ENCODE assay signal across 35 cellular contexts in the genomic region with DNA sequence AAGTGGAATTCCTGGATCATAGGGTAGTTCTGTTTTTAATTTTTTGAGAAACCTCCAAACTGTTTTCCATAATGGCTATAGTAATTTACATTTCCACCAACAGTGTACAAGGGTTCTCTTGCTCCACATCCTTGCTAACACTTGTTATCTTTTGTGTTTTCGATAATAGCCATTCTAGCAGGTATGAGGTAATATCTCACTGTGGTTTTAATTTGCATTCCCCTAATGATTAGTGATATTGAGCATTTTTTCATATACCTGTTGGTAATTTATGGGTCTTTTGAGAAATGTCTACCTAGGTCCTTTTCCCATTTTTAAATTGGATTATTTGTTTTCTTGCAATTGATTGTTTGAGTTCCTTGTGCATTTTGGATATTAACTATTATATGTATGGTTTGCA. TPM values are rescaled to one million over a fixed set of nuclear protein-coding genes. Genes with fewer than 3 reads are reported as not detected.
DNase-seq lines count a peak whose midpoint lies in the region; ATAC-seq, FAIRE-seq and TF ChIP-seq lines count a peak whose summit lies in the region.
"Had no signal": no experiment of that assay in that cellular context is flagged by ENCODE, and none has a peak within 500 bp of the region (broad histone marks: within the 10 kb centered on the region; RNA-seq: fewer than 3 reads in every experiment).

No MANE protein-coding gene starts in this region.

- no peak overlapping the region for H3K4me3 Mint-ChIP-seq in T-helper 17 cell
- no peak overlapping the region for H3K4me3 Mint-ChIP-seq in activated CD4-positive, alpha-beta memory T cell treated with anti-CD3 and anti-CD28 coated beads, Interleukin-2, amount 10 ng/mL, durations not matched to agents 7 days and 5 days
- H3K4me3 Mint-ChIP-seq: B cell; CD14-positive monocyte; CD4-positive, alpha-beta T cell; CD4-positive, CD25-positive, alpha-beta regulatory T cell; CD8-positive, alpha-beta memory T cell; CD8-positive, alpha-beta T cell had no signal

- TF ChIP-seq CTCF in GM12878 (IDR thresholded peaks at IDR 0.05 in 2 of 3, conservative IDR thresholded peaks at IDR 0.05 in 1 of 3; ENCODE audit: control insufficient read depth in 2 of 3, extremely low read depth in 1 of 3, insufficient read depth in 1 of 3, low read depth in 3 of 3, low read length in 3 of 3), result no peak

- no peak overlapping the region for H3K27ac ChIP-seq in GM12878 (ENCODE audit: control insufficient read depth, insufficient read depth)
- H3K27ac ChIP-seq: 22Rv1; A549; BLaER1; BLaER1 treated with 17β-estradiol and CSF1 and Interleukin-3, amounts not matched to agents 10 nM and 100 nM; C4-2B had no signal

- H3K9me3 Mint-ChIP-seq in activated CD4-positive, alpha-beta memory T cell treated with anti-CD3 and anti-CD28 coated beads, Interleukin-2, amount 10 ng/mL, durations not matched to agents 7 days and 5 days, result no peaks in the 10 kb centered on the region
- H3K9me3 Mint-ChIP-seq: CD14-positive monocyte; CD4-positive, alpha-beta memory T cell; CD4-positive, alpha-beta T cell; CD4-positive, CD25-positive, alpha-beta regulatory T cell; CD8-positive, alpha-beta memory T cell; CD8-positive, alpha-beta T cell had no signal

- POLR2A ChIA-PET in GM12878 (lab: Charles Lee), result interaction anchor here (0.6 kb wide), 1 partner anchor 20 kb away, joined by 7 read pairs; no protein-coding TSS in a partner anchor
- POLR2A ChIA-PET in activated CD4-positive, alpha-beta memory T cell treated with anti-CD3 and anti-CD28 coated beads, Interleukin-2, amount 10 ng/mL, durations not matched to agents 7 days and 5 days (lab: Charles Lee), result interaction anchor here (0.5 kb wide), 1 partner anchor 20 kb away, joined by 3 read pairs; no protein-coding TSS in a partner anchor

- ATAC-seq in T-helper 17 cell (no peak), GM12878 (peak; percentile 56; the same call in 2 of the 3 replicates), HG03342 (IDR thresholded peaks at IDR 0.05; ENCODE audit: unreplicated experiment) (no peak), HG03469 (IDR thresholded peaks at IDR 0.05; ENCODE audit: unreplicated experiment) (no peak)
- ATAC-seq: A549; CD8-positive, alpha-beta T cell had no signal

- no peaks in the 10 kb centered on the region for H3K4me1 ChIP-seq in GM12878 (ENCODE audit: control insufficient read depth, insufficient read depth, low read length)
- H3K4me1 ChIP-seq: A549, Caco-2 had no signal

- in situ Hi-C loops in GM12878 (cut with MboI), result no loop called here

- 100% methylated on average over 1 of the region's 1 CpG for WGBS in GM12878 (ENCODE audit: insufficient coverage, insufficient replicate concordance, low lambda C conversion rate, missing lambda C conversion rate)

- H3K9me3 ChIP-seq in T-helper 17 cell (ENCODE audit: control insufficient read depth, low read length, poor library complexity, severe bottlenecking) (no peaks in the 10 kb centered on the region), GM12878 (replicated peaks; ENCODE audit: control insufficient read depth, insufficient read depth, low read length) (no peaks in the 10 kb centered on the region)
- H3K9me3 ChIP-seq: A549; BE2C; BLaER1 treated with 17β-estradiol and CSF1 and Interleukin-3, amounts not matched to agents 10 nM and 100 nM; Caco-2 had no signal

- RAD21 ChIA-PET in GM12878 (lab: Charles Lee; ENCODE audit: unreplicated experiment), result no interaction called here

- BruUV-seq in GM12878 (replicated peaks; lab: Mats Ljungman, UMichigan), result no TSS peak

- no peak overlapping the region for H3K4me2 ChIP-seq in GM12878 (ENCODE audit: control insufficient read depth, insufficient read depth)
- H3K4me2 ChIP-seq: A549; BLaER1; BLaER1 treated with 17β-estradiol and CSF1 and Interleukin-3, amounts not matched to agents 10 nM and 100 nM had no signal

- intact Hi-C loops in GM12878 (cut with micrococcal nuclease; ENCODE audit: unreplicated experiment), result no loop called here

- no peak for TF ChIP-seq RAD21 in GM12878 (IDR thresholded peaks at IDR 0.05; ENCODE audit: insufficient read depth, low read depth, low read length)

- FAIRE-seq in GM18507 (lab: Jason Lieb, UNC) (peak; percentile 47), GM12878 (lab: Jason Lieb, UNC) (no peak)
- FAIRE-seq: A204.1, A549, D721Med had no signal

- peaks cover 7% of the 10 kb centered on the region for H3K36me3 Mint-ChIP-seq in T-helper 17 cell (ENCODE audit: low read depth)
- no peaks in the 10 kb centered on the region for H3K36me3 Mint-ChIP-seq in activated CD4-positive, alpha-beta memory T cell treated with anti-CD3 and anti-CD28 coated beads, Interleukin-2, amount 10 ng/mL, durations not matched to agents 7 days and 5 days (ENCODE audit: low read depth)

- H3K27ac Mint-ChIP-seq in T-helper 17 cell, result peak overlapping the region; percentile 37
- H3K27ac Mint-ChIP-seq in activated CD4-positive, alpha-beta memory T cell treated with anti-CD3 and anti-CD28 coated beads, Interleukin-2, amount 10 ng/mL, durations not matched to agents 7 days and 5 days, result no peak overlapping the region
- H3K27ac Mint-ChIP-seq: B cell; CD14-positive monocyte; CD4-positive, alpha-beta T cell; CD8-positive, alpha-beta T cell had no signal

- no peaks in the 10 kb centered on the region for H3K27me3 Mint-ChIP-seq in T-helper 17 cell
- H3K27me3 Mint-ChIP-seq in activated CD4-positive, alpha-beta memory T cell treated with anti-CD3 and anti-CD28 coated beads, Interleukin-2, amount 10 ng/mL, durations not matched to agents 7 days and 5 days, result no peaks in the 10 kb centered on the region
- H3K27me3 Mint-ChIP-seq: B cell; CD4-positive, alpha-beta memory T cell; CD4-positive, alpha-beta T cell; CD4-positive, CD25-positive, alpha-beta regulatory T cell had no signal

- no peak for TF ChIP-seq POLR2A in GM12878 (IDR thresholded peaks at IDR 0.05; ENCODE audit: low read depth, low read length)

- no peaks in the 10 kb centered on the region; a peak in 1 of 4 replicates for H3K36me3 ChIP-seq in GM12878 (ENCODE audit: control insufficient read depth in 2 of 2, insufficient read depth in 2 of 2, low read length in 1 of 2)
- H3K36me3 ChIP-seq: BE2C, BLaER1 had no signal

- H3K4me3 ChIP-seq in GM12878, result no peak overlapping the region
- H3K4me3 ChIP-seq: A549; BLaER1; BLaER1 treated with 17β-estradiol and CSF1 and Interleukin-3, amounts not matched to agents 10 nM and 100 nM had no signal

- peaks cover 32% of the 10 kb centered on the region for H3K4me1 Mint-ChIP-seq in T-helper 17 cell
- H3K4me1 Mint-ChIP-seq in activated CD4-positive, alpha-beta memory T cell treated with anti-CD3 and anti-CD28 coated beads, Interleukin-2, amount 10 ng/mL, durations not matched to agents 7 days and 5 days, result no peaks in the 10 kb centered on the region

- SMC1A ChIA-PET in GM12878 (lab: Charles Lee; ENCODE audit: uncharacterized antibody, unreplicated experiment), result interaction anchor here (1.5 kb wide), 1 partner anchor 18 kb away, joined by 3 read pairs; no protein-coding TSS in a partner anchor

- DNase-seq in GM18507 (ENCODE audit: extremely low spot score, insufficient read length, low read depth), result no peak
- no peak for DNase-seq in T-helper 17 cell
- DNase-seq in GM12878 (ENCODE audit: low read depth, low spot score), result no peak
- DNase-seq in activated CD4-positive, alpha-beta memory T cell treated with anti-CD3 and anti-CD28 coated beads, Interleukin-2, amount 10 ng/mL, durations not matched to agents 7 days and 5 days, result no peak
- DNase-seq: 8988T; ACHN; AML-193; BE2C; C1 segment of cervical spinal cord; Caco-2; Calu3; CD4-positive, alpha-beta memory T cell; CD4-positive, alpha-beta T cell; CD4-positive, CD25-positive, alpha-beta regulatory T cell; CD8-positive, alpha-beta memory T cell; CD8-positive, alpha-beta T cell; COR-L47; DMS 273 treated with DMSO at 0.1 percent for 48 hours; DMS153; DMS53; DMS79; DMS79 treated with DMSO at 0.1 percent for 48 hours; DND-41; EL had no signal

- no peaks in the 10 kb centered on the region for H3K27me3 ChIP-seq in GM12878 (replicated peaks in 1 of 2; ENCODE audit: control insufficient read depth in 2 of 2, insufficient read depth in 2 of 2, low read length in 1 of 2)
- H3K27me3 ChIP-seq: BE2C; BLaER1; BLaER1 treated with 17β-estradiol and CSF1 and Interleukin-3, amounts not matched to agents 10 nM and 100 nM had no signal

- H3K9ac ChIP-seq in GM12878 (ENCODE audit: control insufficient read depth, insufficient read depth, low read length), result no peak overlapping the region
- H3K9ac ChIP-seq: BLaER1; BLaER1 treated with 17β-estradiol and CSF1 and Interleukin-3, amounts not matched to agents 10 nM and 100 nM had no signal

- CTCF ChIA-PET in GM12878 (lab: Yijun Ruan, JAX), result no interaction called here
- CTCF ChIA-PET in activated CD4-positive, alpha-beta memory T cell treated with anti-CD3 and anti-CD28 coated beads, Interleukin-2, amount 10 ng/mL, durations not matched to agents 7 days and 5 days (lab: Charles Lee), result interaction anchor here (0.6 to 0.7 kb wide), 2 partner anchors 226 to 243 kb away, joined by 3 to 4 read pairs; no protein-coding TSS in a partner anchor

- H3K79me2 ChIP-seq in GM12878 (ENCODE audit: control insufficient read depth, insufficient read depth, low read length), result no peaks in the 10 kb centered on the region; the same call in 1 of the 2 replicates

- TF ChIP-seq EP300 in GM12878 (IDR thresholded peaks at IDR 0.05; ENCODE audit: borderline replicate concordance in 1 of 2, control insufficient read depth in 1 of 2, low read depth in 2 of 2, low read length in 2 of 2), result no peak

- H2AFZ ChIP-seq in GM12878 (ENCODE audit: control insufficient read depth, low read depth, low read length), result no peak overlapping the region

- no peaks in the 10 kb centered on the region for H4K20me1 ChIP-seq in GM12878 (ENCODE audit: control insufficient read depth, insufficient read depth)

RNA-seq across cellular contexts. Expression of a gene that starts 39.6 kb away (rescaled TPM):
- total RNA-seq in T-helper 17 cell, result 10 to 100 TPM; 55.5 to 67.2 TPM
- 89.0 and 104 TPM in 2 replicates for total RNA-seq in GM12878 (2013; cell fraction: nucleolus; rRNA removed)
- 20.8 and 25.4 TPM in 2 replicates for total RNA-seq in GM12878 (2014; rRNA removed)
- total RNA-seq in GM12878 (2014; rRNA removed; fragmentation: Illumina TruSeq; extraction: Trizol), result 12.0 and 12.7 TPM in 2 replicates
- 21.0 and 27.1 TPM in 2 replicates for total RNA-seq in GM12878 (2021)
- polyA plus RNA-seq in GM12878 (2011; ENCODE audit: low read depth), result 8.1 TPM
- 4.5 and 7.8 TPM in 2 replicates for polyA plus RNA-seq in GM12878 (2011; rRNA removed)
- polyA plus RNA-seq in GM12878 (2011; cell fraction: cytosol; rRNA removed), result 11.1 and 11.6 TPM in 2 replicates
- 47.8 and 55.6 TPM in 2 replicates for polyA plus RNA-seq in GM12878 (2011; cell fraction: nucleus; rRNA removed)
- polyA plus RNA-seq in GM12878 (2012), result 11.4 and 12.5 TPM in 2 replicates
- polyA plus RNA-seq in GM12878 (2014; fragmentation: Illumina TruSeq; extraction: Trizol), result 11.2 and 14.3 TPM in 2 replicates
- polyA plus RNA-seq in GM12878 (2014; fragmentation: Nextera tagmentation; extraction: Ambion mirVana), result 1 to 10 TPM; 3.5 to 4.8 TPM
- polyA plus RNA-seq in GM12878 (2014; rRNA removed), result 18.5 and 19.1 TPM in 2 replicates
- polyA plus RNA-seq in GM12878 (2016; fragmentation: Nextera tagmentation; extraction: Ambion mirVana), result 10 to 100 TPM; 17.8 to 18.1 TPM
- 10.3 and 13.2 TPM in 2 replicates for polyA minus RNA-seq in GM12878 (2011; rRNA and poly(A)+ RNA removed)
- 4.6 and 5.1 TPM in 2 replicates for polyA minus RNA-seq in GM12878 (2011; cell fraction: cytosol; rRNA and poly(A)+ RNA removed)
- 16.7 and 33.7 TPM in 2 replicates for polyA minus RNA-seq in GM12878 (2011; cell fraction: nucleus; rRNA and poly(A)+ RNA removed)
- 10 to 100 TPM; 25.8 to 30.6 TPM for total RNA-seq in activated CD4-positive, alpha-beta memory T cell treated with anti-CD3 and anti-CD28 coated beads, Interleukin-2, amount 10 ng/mL, durations not matched to agents 7 days and 5 days
